In genomic region chr4:89123418-89123817, GRCh38 we compare ENCODE assay signal across 16 cellular contexts. TPM values are rescaled to one million over a fixed set of nuclear protein-coding genes. Genes with fewer than 3 reads are reported as not detected.
DNase-seq lines count a peak whose midpoint lies in the region; ATAC-seq and TF ChIP-seq lines count a peak whose summit lies in the region.
"Had no signal": no experiment of that assay in that cellular context is flagged by ENCODE, and none has a peak within 500 bp of the region (broad histone marks: within the 10 kb centered on the region; RNA-seq: fewer than 3 reads in every experiment).

No MANE protein-coding gene starts in this region.

- intact Hi-C loops in right lobe of liver (cut with DNase I): no loop called here
- intact Hi-C loops in dorsolateral prefrontal cortex (cut with DNase I): no loop called here

- H3K27me3 ChIP-seq in right lobe of liver (no peaks in the 10 kb centered on the region), dorsolateral prefrontal cortex (no peaks in the 10 kb centered on the region), SK-N-SH (ENCODE audit: insufficient read depth) (no peaks in the 10 kb centered on the region)
- H3K27me3 ChIP-seq: adrenal gland, MG63, spleen had no signal

- H3K36me3 ChIP-seq in right lobe of liver (no peaks in the 10 kb centered on the region), SK-N-SH (replicated peaks in 1 of 2; ENCODE audit: control insufficient read depth in 1 of 2, insufficient read depth in 2 of 2, low read length in 1 of 2) (no peaks in the 10 kb centered on the region)
- H3K36me3 ChIP-seq: adrenal gland, MG63, spleen had no signal

- H3K27ac ChIP-seq in right lobe of liver (no peak overlapping the region), dorsolateral prefrontal cortex (no peak overlapping the region), SK-N-SH (ENCODE audit: low read depth in 2 of 2, low read length in 1 of 2) (no peak overlapping the region)
- H3K27ac ChIP-seq: adrenal gland, HL-60, spleen had no signal

- no peak for TF ChIP-seq POLR2A in right lobe of liver (IDR thresholded peaks at IDR 0.05)

- H3K79me2 ChIP-seq in SK-N-SH (ENCODE audit: insufficient read depth): no peaks in the 10 kb centered on the region

- no peak overlapping the region for H3K4me3 ChIP-seq in choroid plexus epithelial cell (ENCODE audit: low read depth, low read length)
- H3K4me3 ChIP-seq in right lobe of liver: no peak overlapping the region
- H3K4me3 ChIP-seq in dorsolateral prefrontal cortex: no peak overlapping the region
- no peak overlapping the region for H3K4me3 ChIP-seq in SK-N-SH (ENCODE audit: low read depth in 2 of 2, low read length in 1 of 2)
- H3K4me3 ChIP-seq: adrenal gland, MG63, spleen had no signal

- no peak for TF ChIP-seq RAD21 in SK-N-SH (IDR thresholded peaks at IDR 0.05; ENCODE audit: low read length)

- POLR2A ChIA-PET in SK-N-SH (lab: Yijun Ruan, JAX): no interaction called here

- peaks cover 6% of the 10 kb centered on the region for H3K9me3 Mint-ChIP-seq in type B pancreatic cell
- H3K9me3 Mint-ChIP-seq: activated T-cell treated with anti-CD3 and anti-CD28 coated beads, Interleukin-2, amount 50 U/mL, for 24 hours; dendritic cell treated with granulocyte-macrophage colony-stimulating factor and Interleukin-4, amounts not matched to agents 40 ng/mL and 50 ng/mL, for 4 days had no signal

- H3K4me3 Mint-ChIP-seq in type B pancreatic cell: peak overlapping the region; percentile 55
- H3K4me3 Mint-ChIP-seq: activated T-cell treated with anti-CD3 and anti-CD28 coated beads, Interleukin-2, amount 50 U/mL, for 24 hours; dendritic cell treated with granulocyte-macrophage colony-stimulating factor and Interleukin-4, amounts not matched to agents 40 ng/mL and 50 ng/mL, for 4 days had no signal

- ATAC-seq in right lobe of liver (peak; percentile 17 to 75 (median 36)), GM21529 (IDR thresholded peaks at IDR 0.05; ENCODE audit: unreplicated experiment) (no peak)
- ATAC-seq: left cardiac atrium had no signal

- H3K27ac Mint-ChIP-seq in type B pancreatic cell: peak overlapping the region; percentile 87
- H3K27ac Mint-ChIP-seq: activated T-cell treated with anti-CD3 and anti-CD28 coated beads, Interleukin-2, amount 50 U/mL, for 24 hours; dendritic cell treated with granulocyte-macrophage colony-stimulating factor and Interleukin-4, amounts not matched to agents 40 ng/mL and 50 ng/mL, for 4 days had no signal

- peaks cover 9% of the 10 kb centered on the region for H3K36me3 Mint-ChIP-seq in type B pancreatic cell

- H3K9me3 ChIP-seq in right lobe of liver (no peaks in the 10 kb centered on the region), SK-N-SH (no peaks in the 10 kb centered on the region)
- H3K9me3 ChIP-seq: adrenal gland, MG63, spleen had no signal

- TF ChIP-seq CTCF in choroid plexus epithelial cell (conservative IDR thresholded peaks at IDR 0.05; ENCODE audit: low read depth, low read length) (no peak), right lobe of liver (IDR thresholded peaks at IDR 0.05) (no peak), type B pancreatic cell (conservative IDR thresholded peaks at IDR 0.05) (no peak), dorsolateral prefrontal cortex (IDR thresholded peaks at IDR 0.05 in 54 of 56, conservative IDR thresholded peaks at IDR 0.05 in 2 of 56; ENCODE audit: low read depth in 1 of 56, partially characterized antibody in 56 of 56) (no peak), SK-N-SH (IDR thresholded peaks at IDR 0.05) (no peak)

- no peak for TF ChIP-seq EP300 in SK-N-SH (IDR thresholded peaks at IDR 0.05; ENCODE audit: borderline replicate concordance in 1 of 2, low read depth in 1 of 2, low read length in 1 of 2)

- H3K4me1 Mint-ChIP-seq in type B pancreatic cell (ENCODE audit: unreplicated experiment): peaks cover 19% of the 10 kb centered on the region

- no peak overlapping the region for H3K9ac ChIP-seq in SK-N-SH

- H4K20me1 ChIP-seq in SK-N-SH (ENCODE audit: insufficient read depth): no peaks in the 10 kb centered on the region

- H3K4me1 ChIP-seq in right lobe of liver: peaks cover 0 to 6% (median 3%) of the 10 kb centered on the region in 4 donors
- no peaks in the 10 kb centered on the region for H3K4me1 ChIP-seq in SK-N-SH (ENCODE audit: control insufficient read depth in 1 of 2, insufficient read depth in 2 of 2, low read depth in 1 of 2, low read length in 1 of 2)
- H3K4me1 ChIP-seq: adrenal gland, spleen had no signal

- no peak overlapping the region for H3K4me2 ChIP-seq in SK-N-SH

- no peak overlapping the region for H2AFZ ChIP-seq in SK-N-SH (ENCODE audit: low read depth)

- 53% methylated on average over 6 of the region's 6 CpGs for WGBS in right lobe of liver (ENCODE audit: insufficient coverage, low coverage, low lambda C conversion rate, missing lambda C conversion rate)
- 79% methylated on average over 6 of the region's 6 CpGs for WGBS in SK-N-SH (ENCODE audit: low lambda C conversion rate)

- no peaks in the 10 kb centered on the region for H3K27me3 Mint-ChIP-seq in type B pancreatic cell
- H3K27me3 Mint-ChIP-seq: activated T-cell treated with anti-CD3 and anti-CD28 coated beads, Interleukin-2, amount 50 U/mL, for 24 hours; dendritic cell treated with granulocyte-macrophage colony-stimulating factor and Interleukin-4, amounts not matched to agents 40 ng/mL and 50 ng/mL, for 4 days had no signal

- CTCF ChIA-PET in SK-N-SH (lab: Yijun Ruan, JAX): interaction anchor here (0.9 to 1.4 kb wide), 2 partner anchors 10 to 12 kb away, joined by 3 to 4 read pairs; partner anchors contain the start of gene TIGD2

- no peaks in the 10 kb centered on the region for H3K9me2 ChIP-seq in SK-N-SH

- no peaks in the 10 kb centered on the region for H3F3A ChIP-seq in SK-N-SH (replicated peaks; ENCODE audit: insufficient read depth)

- DNase-seq in NCI-H226: peak; percentile 58
- peak; percentile 87 for DNase-seq in choroid plexus epithelial cell (ENCODE audit: low read depth)
- DNase-seq in right lobe of liver: no peak
- no peak for DNase-seq in type B pancreatic cell (ENCODE audit: extremely low spot score, unreplicated experiment)
- no peak for DNase-seq in dorsolateral prefrontal cortex
- no peak for DNase-seq in activated gamma-delta T cell (lab: John Stamatoyannopoulos, UW)
- DNase-seq in SK-N-SH: no peak
- DNase-seq: activated T-cell treated with anti-CD3 and anti-CD28 coated beads, Interleukin-2, amount 50 U/mL, for 24 hours; adrenal gland; left cardiac atrium; MG63; NCI-H2029 treated with DMSO at 0.1 percent for 48 hours; spleen had no signal

TF ChIP-seq in SK-N-SH, 30 proteins besides CTCF, POLR2A, EP300 and RAD21:
- TF ChIP-seq NFIC (IDR thresholded peaks at IDR 0.05; ENCODE audit: borderline replicate concordance) (no peak), RXRA (IDR thresholded peaks at IDR 0.05; ENCODE audit: borderline replicate concordance, low read depth) (no peak), FOXM1 (IDR thresholded peaks at IDR 0.05; ENCODE audit: low read depth) (no peak), TEAD4 (IDR thresholded peaks at IDR 0.05; ENCODE audit: borderline replicate concordance, insufficient read depth) (no peak), POLR2AphosphoS5 (IDR thresholded peaks at IDR 0.05; ENCODE audit: low read depth, low read length) (no peak), MXI1 (IDR thresholded peaks at IDR 0.05; ENCODE audit: low read depth, low read length) (no peak), RFX5 (IDR thresholded peaks at IDR 0.05; ENCODE audit: low read length) (no peak), EZH2phosphoT487 (IDR thresholded peaks at IDR 0.05; ENCODE audit: borderline replicate concordance, low read depth) (no peak)
TF ChIP-seq in SK-N-SH: peak in this region for 0.

RNA-seq across cellular contexts. Expression of gene TIGD2, which starts 12.1 kb away (rescaled TPM):
- total RNA-seq in right lobe of liver (10 to 100 TPM in 5 of 6 experiments, 1 to 10 TPM in 1; 8.5 to 16.8 (median 13.8) TPM), type B pancreatic cell (ENCODE audit: low replicate concordance) (13.2 and 15.5 TPM in 2 replicates), dorsolateral prefrontal cortex (1 to 10 TPM; 2.4 to 7.4 (median 4.9) TPM)
- 0.84 and 0.96 TPM in 2 replicates for polyA plus RNA-seq in SK-N-SH (2012; rRNA removed)
- 1.3 and 1.5 TPM in 2 replicates for polyA plus RNA-seq in SK-N-SH (2012; cell fraction: cytosol; rRNA removed)
- polyA plus RNA-seq in SK-N-SH (2012; cell fraction: nucleus; rRNA removed): 0.40 and 0.61 TPM in 2 replicates

Comparison
In these comparisons a context has a peak if more than half of its experiments do, and no peak if none do; other contexts are left out.
1. DNase-seq: peak in NCI-H226 (single experiment) and choroid plexus epithelial cell (single experiment); none in right lobe of liver (0 of 3), type B pancreatic cell (single experiment), dorsolateral prefrontal cortex (0 of 10), activated gamma-delta T cell (single experiment) and SK-N-SH (single experiment).